Comparison of ENCODE assay signal across 16 cellular contexts in the genomic region with DNA sequence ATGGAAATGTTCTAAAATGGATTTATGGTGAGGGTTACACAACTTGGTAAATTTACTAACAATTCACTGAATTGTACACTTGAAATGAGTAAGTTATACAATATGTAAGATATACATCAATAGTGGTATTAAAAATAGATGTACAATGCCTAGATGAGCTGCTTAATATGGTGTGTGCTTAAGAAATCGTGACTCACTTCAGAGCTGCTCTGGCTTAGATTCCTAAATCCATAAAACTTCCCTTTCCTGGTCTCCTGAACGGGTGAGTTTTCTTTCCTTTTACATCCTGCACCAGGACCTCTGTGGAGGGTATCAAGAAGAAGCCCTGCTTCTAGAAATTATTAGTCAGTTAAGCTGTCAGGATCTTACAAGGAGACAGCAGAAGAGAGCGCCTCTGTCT.
"Had no signal": no experiment of that assay in that cellular context is flagged by ENCODE, and none has a peak within 500 bp of the region (broad histone marks: within the 10 kb centered on the region; RNA-seq: fewer than 3 reads in every experiment).

No MANE protein-coding gene starts in this region.

- H3K9me3 ChIP-seq: gastrocnemius medialis, left lung, SK-N-SH, transverse colon had no signal

- H3K27me3 ChIP-seq: gastrocnemius medialis, left lung, transverse colon had no signal

- H3K27ac ChIP-seq: gastrocnemius medialis, left lung, parathyroid adenoma, transverse colon had no signal

- ATAC-seq: activated T-helper 17 cell treated with anti-CD3 and anti-CD28 coated beads, Interleukin-2, amount 50 U/mL, for 72 hours; gastrocnemius medialis; left lung; stimulated activated effector memory CD8-positive, alpha-beta T cell treated with anti-CD3 and anti-CD28 coated beads, Interleukin-12 subunit alpha, Interleukin-12 subunit beta, amount 100 ng/mL, for 72 hours had no signal

- H3K79me2 ChIP-seq: parathyroid adenoma had no signal

- H3K27ac Mint-ChIP-seq: activated CD4-positive, alpha-beta T cell treated with anti-CD3 and anti-CD28 coated beads, Interleukin-2, amount 10 ng/mL, durations not matched to agents 24 days and 14 days; activated naive CD4-positive, alpha-beta T cell treated with anti-CD3 and anti-CD28 coated beads for 36 hours; activated T-helper 17 cell treated with anti-CD3 and anti-CD28 coated beads, Interleukin-2, amount 50 U/mL, for 72 hours; dendritic cell treated with granulocyte-macrophage colony-stimulating factor and Interleukin-4, amounts not matched to agents 40 ng/mL and 50 ng/mL, for 4 days; endodermal cell; stimulated activated effector memory CD8-positive, alpha-beta T cell treated with anti-CD3 and anti-CD28 coated beads, Interleukin-12 subunit alpha, Interleukin-12 subunit beta, amount 100 ng/mL, for 72 hours had no signal

- H3K9ac ChIP-seq: parathyroid adenoma, SK-N-SH had no signal

- H3K4me1 ChIP-seq: gastrocnemius medialis, left lung, parathyroid adenoma, transverse colon had no signal

- H3K36me3 Mint-ChIP-seq: stimulated activated effector memory CD8-positive, alpha-beta T cell treated with anti-CD3 and anti-CD28 coated beads, Interleukin-12 subunit alpha, Interleukin-12 subunit beta, amount 100 ng/mL, for 72 hours had no signal

- H3K4me3 ChIP-seq: gastrocnemius medialis, left lung, transverse colon had no signal

- H3K4me3 Mint-ChIP-seq: activated CD4-positive, alpha-beta T cell treated with anti-CD3 and anti-CD28 coated beads, Interleukin-2, amount 10 ng/mL, durations not matched to agents 24 days and 14 days; activated naive CD4-positive, alpha-beta T cell treated with anti-CD3 and anti-CD28 coated beads for 36 hours; activated T-helper 17 cell treated with anti-CD3 and anti-CD28 coated beads, Interleukin-2, amount 50 U/mL, for 72 hours; dendritic cell treated with granulocyte-macrophage colony-stimulating factor and Interleukin-4, amounts not matched to agents 40 ng/mL and 50 ng/mL, for 4 days; endodermal cell; stimulated activated effector memory CD8-positive, alpha-beta T cell treated with anti-CD3 and anti-CD28 coated beads, Interleukin-12 subunit alpha, Interleukin-12 subunit beta, amount 100 ng/mL, for 72 hours had no signal

- H3K4me1 Mint-ChIP-seq: activated CD4-positive, alpha-beta T cell treated with anti-CD3 and anti-CD28 coated beads, Interleukin-2, amount 10 ng/mL, durations not matched to agents 24 days and 14 days; activated T-helper 17 cell treated with anti-CD3 and anti-CD28 coated beads, Interleukin-2, amount 50 U/mL, for 72 hours; stimulated activated effector memory CD8-positive, alpha-beta T cell treated with anti-CD3 and anti-CD28 coated beads, Interleukin-12 subunit alpha, Interleukin-12 subunit beta, amount 100 ng/mL, for 72 hours had no signal

- H3K36me3 ChIP-seq: gastrocnemius medialis, left lung, transverse colon had no signal

- FAIRE-seq: keratinocyte had no signal

- H2AFZ ChIP-seq: parathyroid adenoma had no signal

- H3K9me3 Mint-ChIP-seq: activated CD4-positive, alpha-beta T cell treated with anti-CD3 and anti-CD28 coated beads, Interleukin-2, amount 10 ng/mL, durations not matched to agents 24 days and 14 days; activated naive CD4-positive, alpha-beta T cell treated with anti-CD3 and anti-CD28 coated beads for 36 hours; activated T-helper 17 cell treated with anti-CD3 and anti-CD28 coated beads, Interleukin-2, amount 50 U/mL, for 72 hours; dendritic cell treated with granulocyte-macrophage colony-stimulating factor and Interleukin-4, amounts not matched to agents 40 ng/mL and 50 ng/mL, for 4 days; stimulated activated effector memory CD8-positive, alpha-beta T cell treated with anti-CD3 and anti-CD28 coated beads, Interleukin-12 subunit alpha, Interleukin-12 subunit beta, amount 100 ng/mL, for 72 hours had no signal

- DNase-seq: activated CD4-positive, alpha-beta T cell treated with anti-CD3 and anti-CD28 coated beads, Interleukin-2, amount 10 ng/mL, durations not matched to agents 24 days and 14 days; activated naive CD4-positive, alpha-beta T cell treated with anti-CD3 and anti-CD28 coated beads for 36 hours; activated T-cell treated with anti-CD3 and anti-CD28 coated beads for 4 hours; cerebellar nuclear complex; endodermal cell; gastrocnemius medialis; left lung; retina; SK-N-SH; T-helper 1 cell; transverse colon had no signal

- H3K4me2 ChIP-seq: SK-N-SH had no signal
